ENCODE assay signal across 17 cellular contexts in genomic region chr4:182074139-182074538, GRCh38.
"Had no signal": no experiment of that assay in that cellular context is flagged by ENCODE, and none has a peak within 500 bp of the region (broad histone marks: within the 10 kb centered on the region; RNA-seq: fewer than 3 reads in every experiment).

No MANE protein-coding gene starts in this region.

- H3K27ac Mint-ChIP-seq: naive thymus-derived CD8-positive, alpha-beta T cell; progenitor cell of endocrine pancreas; stimulated activated naive CD8-positive, alpha-beta T cell treated with anti-CD3 and anti-CD28 coated beads, Interleukin-15, Interleukin-2, amounts not matched to agents 100 ng/mL and 50 ng/mL, for 24 hours had no signal

- H3K9me3 ChIP-seq: mucosa of descending colon, pancreas, tibial artery, upper lobe of right lung had no signal

- H3K4me3 ChIP-seq: cardiac muscle cell, esophagus squamous epithelium, mucosa of descending colon, pancreas, tibial artery, upper lobe of right lung had no signal

- H3K27me3 ChIP-seq: cardiac muscle cell, foreskin keratinocyte, pancreas, tibial artery, upper lobe of right lung had no signal

- DNase-seq: dermis blood vessel endothelial cell; esophagus squamous epithelium; foreskin keratinocyte; kidney; left colon; mammary epithelial cell; mucosa of descending colon; naive thymus-derived CD8-positive, alpha-beta T cell; pancreas; right cardiac atrium; small intestine; stimulated activated CD4-positive, alpha-beta T cell treated with anti-CD3 and anti-CD28 coated beads, Interleukin-2, amount 100 ng/mL, for 48 hours; tibial artery; upper lobe of right lung had no signal

- H3K4me3 Mint-ChIP-seq: naive thymus-derived CD8-positive, alpha-beta T cell; stimulated activated naive CD8-positive, alpha-beta T cell treated with anti-CD3 and anti-CD28 coated beads, Interleukin-15, Interleukin-2, amounts not matched to agents 100 ng/mL and 50 ng/mL, for 24 hours had no signal

- ATAC-seq: foreskin keratinocyte; left colon; mucosa of descending colon; naive thymus-derived CD8-positive, alpha-beta T cell; pancreas; right cardiac atrium; upper lobe of right lung had no signal

- H3K4me1 Mint-ChIP-seq: naive thymus-derived CD8-positive, alpha-beta T cell had no signal

- H3K27me3 Mint-ChIP-seq: progenitor cell of endocrine pancreas; stimulated activated naive CD8-positive, alpha-beta T cell treated with anti-CD3 and anti-CD28 coated beads, Interleukin-15, Interleukin-2, amounts not matched to agents 100 ng/mL and 50 ng/mL, for 24 hours had no signal

- H3K27ac ChIP-seq: cardiac muscle cell, esophagus squamous epithelium, foreskin keratinocyte, pancreas, tibial artery, upper lobe of right lung had no signal

- H3K4me1 ChIP-seq: esophagus squamous epithelium, foreskin keratinocyte, pancreas, tibial artery, upper lobe of right lung had no signal

- H3K36me3 ChIP-seq: cardiac muscle cell, esophagus squamous epithelium, pancreas, tibial artery, upper lobe of right lung had no signal
